In the genomic region with DNA sequence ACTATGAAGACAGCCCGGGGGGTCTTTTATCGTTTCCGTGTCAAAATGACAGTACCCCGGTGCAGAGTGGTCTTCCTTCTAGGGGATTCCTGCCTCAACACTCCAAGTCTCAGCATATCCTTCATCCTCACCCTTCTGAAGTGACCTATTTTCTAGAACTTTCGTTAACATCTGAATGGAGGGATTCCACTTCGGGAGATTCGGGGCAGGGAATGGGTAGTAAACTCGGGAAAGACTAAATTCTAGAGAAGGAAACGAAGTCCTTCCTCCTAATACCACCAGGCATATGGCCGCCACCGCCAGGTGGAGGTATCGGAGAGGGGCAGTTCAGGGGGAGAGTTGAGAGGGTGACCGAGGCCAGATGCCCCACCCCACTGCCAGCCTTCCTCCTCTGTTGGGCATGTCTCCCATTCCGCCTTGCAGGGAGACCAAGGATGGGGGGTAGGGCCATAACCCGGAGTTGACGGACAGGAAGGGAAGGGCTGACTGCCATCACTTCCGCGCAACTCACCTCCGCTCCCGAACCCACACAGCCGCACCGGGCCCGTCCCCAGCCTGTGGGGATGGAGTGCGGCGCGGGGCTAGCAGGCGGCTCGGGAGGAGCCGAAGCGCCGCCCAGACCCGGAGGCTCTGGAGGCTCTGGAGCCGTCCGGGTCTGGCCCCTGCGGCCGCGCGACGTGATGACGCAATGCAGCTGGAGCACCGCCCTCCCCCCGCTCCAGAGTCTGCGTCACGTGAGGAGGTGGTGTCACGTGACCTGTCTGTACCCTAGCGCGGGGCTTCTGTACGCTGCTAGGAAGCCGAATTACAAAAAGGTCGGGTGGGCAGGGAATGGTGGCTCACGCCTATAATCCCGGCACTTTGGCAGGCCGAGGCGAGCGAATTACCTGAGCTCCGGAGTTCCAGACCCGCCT, we compare ENCODE assay signal across 1 cellular context.
TF ChIP-seq lines count a peak whose summit lies in the region.

TSS of gene KLHL12 (minus strand) at position 657 of the 914 bp plus-strand sequence. CDS start 2,072 bp downstream, outside the sequence.

TF ChIP-seq in HepG2, 621 proteins besides CTCF, POLR2A, EP300 and RAD21 (continued from another document and continues in another):
- TF ChIP-seq GPBP1L1 (CRISPR knock-in tag; IDR thresholded peaks at IDR 0.05) (no peak), DNMT3B (CRISPR knock-in tag; conservative IDR thresholded peaks at IDR 0.05) (no peak; the same call in 1 of the 2 replicates), ZNF512 (CRISPR knock-in tag; IDR thresholded peaks at IDR 0.05) (no peak), ZNF652 (CRISPR knock-in tag; IDR thresholded peaks at IDR 0.05; ENCODE audit: borderline replicate concordance, low read depth) (no peak; the same call in 1 of the 2 replicates), KLF13 (CRISPR knock-in tag; IDR thresholded peaks at IDR 0.05) (0 out of 2 replicates have a peak, but pooled peaks have one; percentile 19), ZMAT5 (CRISPR knock-in tag; IDR thresholded peaks at IDR 0.05; ENCODE audit: borderline replicate concordance, low read depth) (no peak), SUZ12 (IDR thresholded peaks at IDR 0.05; ENCODE audit: low read depth, low read length) (no peak), HMG20B (CRISPR knock-in tag; conservative IDR thresholded peaks at IDR 0.05) (0 out of 2 replicates have a peak, but pooled peaks have one; percentile 27), TEAD3 (CRISPR knock-in tag; optimal IDR thresholded peaks at IDR 0.05; ENCODE audit: borderline replicate concordance) (peak; percentile 69), FOXO1 (CRISPR knock-in tag; IDR thresholded peaks at IDR 0.05) (0 out of 2 replicates have a peak, but pooled peaks have one; percentile 39), ZNF672 (CRISPR knock-in tag; IDR thresholded peaks at IDR 0.05) (no peak), KAT8 (CRISPR knock-in tag; IDR thresholded peaks at IDR 0.05) (peak; percentile 99), PCBP1 (IDR thresholded peaks at IDR 0.05; ENCODE audit: borderline replicate concordance, low read depth, low read length) (no peak), GABPA (IDR thresholded peaks at IDR 0.05; ENCODE audit: low read depth, low read length) (peak; percentile 40; the same call in 1 of the 2 replicates), GABPA (CRISPR knock-in tag; IDR thresholded peaks at IDR 0.05; ENCODE audit: low read depth) (peak; percentile 71), ZNF800 (CRISPR knock-in tag; IDR thresholded peaks at IDR 0.05) (peak; percentile 68; the same call in 1 of the 2 replicates), ZNF274 (CRISPR knock-in tag; IDR thresholded peaks at IDR 0.05) (no peak), KLF9 (CRISPR knock-in tag; IDR thresholded peaks at IDR 0.05; ENCODE audit: low read depth) (0 out of 2 replicates have a peak, but pooled peaks have one; percentile 49), ZNF646 (CRISPR knock-in tag; IDR thresholded peaks at IDR 0.05) (no peak), ZNF670 (CRISPR knock-in tag; IDR thresholded peaks at IDR 0.05; ENCODE audit: borderline replicate concordance) (no peak; the same call in 1 of the 2 replicates), ZNF431 (CRISPR knock-in tag; IDR thresholded peaks at IDR 0.05; ENCODE audit: borderline replicate concordance, low read depth) (no peak; the same call in 1 of the 2 replicates), NBN (conservative IDR thresholded peaks at IDR 0.05) (no peak), SOX6 (IDR thresholded peaks at IDR 0.05) (no peak), SOX6 (CRISPR knock-in tag; IDR thresholded peaks at IDR 0.05) (peak; percentile 73), HMGA1 (CRISPR knock-in tag; conservative IDR thresholded peaks at IDR 0.05) (no peak), NPAS2 (CRISPR knock-in tag; IDR thresholded peaks at IDR 0.05; ENCODE audit: borderline replicate concordance) (no peak), ZNF143 (CRISPR knock-in tag; IDR thresholded peaks at IDR 0.05) (peak; percentile 66; the same call in 1 of the 2 replicates), BRCA1 (CRISPR knock-in tag; IDR thresholded peaks at IDR 0.05) (peak; percentile 59), THYN1 (CRISPR knock-in tag; IDR thresholded peaks at IDR 0.05; ENCODE audit: borderline replicate concordance, low read depth) (0 out of 2 replicates have a peak, but pooled peaks have one; percentile 65), TARDBP (CRISPR knock-in tag; IDR thresholded peaks at IDR 0.05) (peak; percentile 71; the same call in 1 of the 2 replicates), ZNF326 (CRISPR knock-in tag; IDR thresholded peaks at IDR 0.05; ENCODE audit: borderline replicate concordance) (no peak)
- TF ChIP-seq, protein P1, sequence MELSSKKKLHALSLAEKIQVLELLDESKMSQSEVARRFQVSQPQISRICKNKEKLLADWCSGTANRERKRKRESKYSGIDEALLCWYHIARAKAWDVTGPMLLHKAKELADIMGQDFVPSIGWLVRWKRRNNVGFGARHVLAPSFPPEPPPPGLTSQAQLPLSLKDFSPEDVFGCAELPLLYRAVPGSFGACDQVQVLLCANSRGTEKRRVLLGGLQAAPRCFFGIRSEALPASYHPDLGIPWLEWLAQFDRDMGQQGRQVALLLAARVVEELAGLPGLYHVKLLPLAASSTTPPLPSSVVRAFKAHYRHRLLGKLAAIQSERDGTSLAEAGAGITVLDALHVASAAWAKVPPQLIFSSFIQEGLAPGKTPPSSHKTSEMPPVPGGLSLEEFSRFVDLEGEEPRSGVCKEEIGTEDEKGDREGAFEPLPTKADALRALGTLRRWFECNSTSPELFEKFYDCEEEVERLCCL (CRISPR knock-in tag; IDR thresholded peaks at IDR 0.05; ENCODE audit: borderline replicate concordance) = 0 out of 2 replicates have a peak, but pooled peaks have one; percentile 66
- TF ChIP-seq, protein P2, sequence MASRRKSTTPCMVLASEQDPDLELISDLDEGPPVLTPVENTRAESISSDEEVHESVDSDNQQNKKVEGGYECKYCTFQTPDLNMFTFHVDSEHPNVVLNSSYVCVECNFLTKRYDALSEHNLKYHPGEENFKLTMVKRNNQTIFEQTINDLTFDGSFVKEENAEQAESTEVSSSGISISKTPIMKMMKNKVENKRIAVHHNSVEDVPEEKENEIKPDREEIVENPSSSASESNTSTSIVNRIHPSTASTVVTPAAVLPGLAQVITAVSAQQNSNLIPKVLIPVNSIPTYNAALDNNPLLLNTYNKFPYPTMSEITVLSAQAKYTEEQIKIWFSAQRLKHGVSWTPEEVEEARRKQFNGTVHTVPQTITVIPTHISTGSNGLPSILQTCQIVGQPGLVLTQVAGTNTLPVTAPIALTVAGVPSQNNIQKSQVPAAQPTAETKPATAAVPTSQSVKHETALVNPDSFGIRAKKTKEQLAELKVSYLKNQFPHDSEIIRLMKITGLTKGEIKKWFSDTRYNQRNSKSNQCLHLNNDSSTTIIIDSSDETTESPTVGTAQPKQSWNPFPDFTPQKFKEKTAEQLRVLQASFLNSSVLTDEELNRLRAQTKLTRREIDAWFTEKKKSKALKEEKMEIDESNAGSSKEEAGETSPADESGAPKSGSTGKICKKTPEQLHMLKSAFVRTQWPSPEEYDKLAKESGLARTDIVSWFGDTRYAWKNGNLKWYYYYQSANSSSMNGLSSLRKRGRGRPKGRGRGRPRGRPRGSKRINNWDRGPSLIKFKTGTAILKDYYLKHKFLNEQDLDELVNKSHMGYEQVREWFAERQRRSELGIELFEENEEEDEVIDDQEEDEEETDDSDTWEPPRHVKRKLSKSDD (CRISPR knock-in tag; IDR thresholded peaks at IDR 0.05; ENCODE audit: low read depth) = 0 out of 2 replicates have a peak, but pooled peaks have one; percentile 50
- TF ChIP-seq, protein P3, sequence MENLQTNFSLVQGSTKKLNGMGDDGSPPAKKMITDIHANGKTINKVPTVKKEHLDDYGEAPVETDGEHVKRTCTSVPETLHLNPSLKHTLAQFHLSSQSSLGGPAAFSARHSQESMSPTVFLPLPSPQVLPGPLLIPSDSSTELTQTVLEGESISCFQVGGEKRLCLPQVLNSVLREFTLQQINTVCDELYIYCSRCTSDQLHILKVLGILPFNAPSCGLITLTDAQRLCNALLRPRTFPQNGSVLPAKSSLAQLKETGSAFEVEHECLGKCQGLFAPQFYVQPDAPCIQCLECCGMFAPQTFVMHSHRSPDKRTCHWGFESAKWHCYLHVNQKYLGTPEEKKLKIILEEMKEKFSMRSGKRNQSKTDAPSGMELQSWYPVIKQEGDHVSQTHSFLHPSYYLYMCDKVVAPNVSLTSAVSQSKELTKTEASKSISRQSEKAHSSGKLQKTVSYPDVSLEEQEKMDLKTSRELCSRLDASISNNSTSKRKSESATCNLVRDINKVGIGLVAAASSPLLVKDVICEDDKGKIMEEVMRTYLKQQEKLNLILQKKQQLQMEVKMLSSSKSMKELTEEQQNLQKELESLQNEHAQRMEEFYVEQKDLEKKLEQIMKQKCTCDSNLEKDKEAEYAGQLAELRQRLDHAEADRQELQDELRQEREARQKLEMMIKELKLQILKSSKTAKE (CRISPR knock-in tag; IDR thresholded peaks at IDR 0.05; ENCODE audit: borderline replicate concordance) = peak; percentile 43; the same call in 1 of the 2 replicates
- TF ChIP-seq, protein P4, sequence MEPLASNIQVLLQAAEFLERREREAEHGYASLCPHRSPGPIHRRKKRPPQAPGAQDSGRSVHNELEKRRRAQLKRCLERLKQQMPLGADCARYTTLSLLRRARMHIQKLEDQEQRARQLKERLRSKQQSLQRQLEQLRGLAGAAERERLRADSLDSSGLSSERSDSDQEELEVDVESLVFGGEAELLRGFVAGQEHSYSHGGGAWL (CRISPR knock-in tag; IDR thresholded peaks at IDR 0.05) = peak; percentile 88; the same call in 1 of the 2 replicates
